In the genomic region with DNA sequence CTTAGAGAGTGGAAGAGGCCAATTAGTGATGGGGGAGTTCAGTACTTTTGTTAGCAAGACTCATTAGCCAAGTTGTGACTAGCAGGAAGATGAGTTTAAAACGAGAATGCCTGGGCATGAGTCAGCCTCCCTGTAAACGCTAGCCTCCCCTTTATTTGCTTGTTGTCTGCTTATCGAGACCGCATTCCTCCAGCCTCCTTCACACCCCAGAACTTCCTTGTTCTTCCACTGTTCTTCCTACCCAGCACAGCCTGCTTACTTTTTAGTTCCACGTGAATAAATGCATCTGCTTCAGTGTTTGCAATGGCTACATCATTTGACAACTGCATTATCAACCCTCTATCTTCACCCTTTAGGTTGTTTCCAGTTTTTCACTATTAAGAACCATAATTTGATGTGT, we compare ENCODE assay signal across 16 cellular contexts. TPM values are rescaled to one million over a fixed set of nuclear protein-coding genes. Genes with fewer than 3 reads are reported as not detected.
A peak's percentile ranks its signal among the peaks of the same experiment; 100 is the strongest.
DNase-seq lines count a peak whose midpoint lies in the region; ATAC-seq and TF ChIP-seq lines count a peak whose summit lies in the region.
"Had no signal": no experiment of that assay in that cellular context is flagged by ENCODE, and none has a peak within 500 bp of the region (broad histone marks: within the 10 kb centered on the region; RNA-seq: fewer than 3 reads in every experiment).

No MANE protein-coding gene starts in this region.

- H3K4me2 ChIP-seq in neuronal stem cell (ENCODE audit: insufficient read depth, low read length, poor library complexity, severe bottlenecking), result no peak overlapping the region

- no peaks in the 10 kb centered on the region for H3K36me3 Mint-ChIP-seq in nephron progenitor cell (ENCODE audit: low read depth)
- H3K36me3 Mint-ChIP-seq: CD4-positive, CD25-positive, alpha-beta regulatory T cell had no signal

- H3K4me1 Mint-ChIP-seq in nephron progenitor cell, result no peaks in the 10 kb centered on the region
- H3K4me1 Mint-ChIP-seq: CD4-positive, CD25-positive, alpha-beta regulatory T cell had no signal

- no peak overlapping the region for H4K91ac ChIP-seq in neuronal stem cell (ENCODE audit: low read depth, low read length, poor library complexity)

- H3K27ac Mint-ChIP-seq in nephron progenitor cell, result no peak overlapping the region
- H3K27ac Mint-ChIP-seq: B cell; CD4-positive, CD25-positive, alpha-beta regulatory T cell had no signal

- H3K4ac ChIP-seq in neuronal stem cell (ENCODE audit: low read length), result no peak overlapping the region

- TF ChIP-seq CTCF in nephron progenitor cell (IDR thresholded peaks at IDR 0.05), result no peak

- H3K9me3 ChIP-seq in neuronal stem cell (replicated peaks in 1 of 2; ENCODE audit: control insufficient read depth in 2 of 2, insufficient read depth in 1 of 2, low read depth in 1 of 2, low read length in 2 of 2), result no peaks in the 10 kb centered on the region

- no peaks in the 10 kb centered on the region for H3K79me1 ChIP-seq in neuronal stem cell (ENCODE audit: low read depth, low read length)

- peaks cover 0 to 9% of the 10 kb centered on the region in 2 donors for H3K4me1 ChIP-seq in neuronal stem cell (ENCODE audit: control insufficient read depth in 2 of 2, insufficient read depth in 1 of 2, low read depth in 1 of 2, low read length in 2 of 2)

- H3K23ac ChIP-seq in neuronal stem cell (ENCODE audit: low read depth, low read length, poor library complexity), result no peak overlapping the region

- H2BK15ac ChIP-seq in neuronal stem cell (ENCODE audit: low read length), result no peak overlapping the region

- H2AFZ ChIP-seq in neuronal stem cell (ENCODE audit: low read length), result no peak overlapping the region

- H3K14ac ChIP-seq in neuronal stem cell (ENCODE audit: low read length), result no peak overlapping the region

- H2AK5ac ChIP-seq in neuronal stem cell (ENCODE audit: low read depth, low read length), result no peak overlapping the region

- H3K4me3 ChIP-seq in neuronal stem cell (ENCODE audit: low read length in 2 of 2), result no peak overlapping the region

- H2BK5ac ChIP-seq in neuronal stem cell (ENCODE audit: low read length), result no peak overlapping the region

- H3K36me3 ChIP-seq in neuronal stem cell (replicated peaks in 1 of 2; ENCODE audit: control insufficient read depth in 2 of 2, insufficient read depth in 2 of 2, low read length in 2 of 2), result no peaks in the 10 kb centered on the region

- no peak overlapping the region for H4K8ac ChIP-seq in neuronal stem cell (ENCODE audit: low read depth, low read length)

- ATAC-seq in HG03460 (IDR thresholded peaks at IDR 0.05; ENCODE audit: unreplicated experiment) (no peak), HG03135 (IDR thresholded peaks at IDR 0.05; ENCODE audit: unreplicated experiment) (no peak)

- no peak overlapping the region for H3K4me3 Mint-ChIP-seq in nephron progenitor cell
- H3K4me3 Mint-ChIP-seq: B cell; CD4-positive, CD25-positive, alpha-beta regulatory T cell had no signal

- WGBS in neuronal stem cell (ENCODE audit: extremely low coverage in 2 of 2, insufficient read length in 2 of 2, insufficient replicate concordance in 1 of 2), 2 donors, result no CpG with 5 or more reads among the region's 5 CpGs

- H3K27me3 Mint-ChIP-seq in nephron progenitor cell (ENCODE audit: low read depth, poor library complexity), result peaks cover 5% of the 10 kb centered on the region
- H3K27me3 Mint-ChIP-seq: B cell had no signal

- no peak overlapping the region for H3K18ac ChIP-seq in neuronal stem cell (ENCODE audit: low read length)

- no peak overlapping the region for H2BK12ac ChIP-seq in neuronal stem cell (ENCODE audit: low read length)

- peaks cover 58% of the 10 kb centered on the region for H3K9me3 Mint-ChIP-seq in nephron progenitor cell

- H3K27ac ChIP-seq in epithelial cell of prostate (peak overlapping the region; percentile 26), neuronal stem cell (replicated peaks; ENCODE audit: low read length) (peak overlapping the region; percentile 74)

- H3K9ac ChIP-seq in neuronal stem cell (ENCODE audit: low read depth, low read length, poor library complexity), result no peak overlapping the region

- H3K27me3 ChIP-seq in neuronal stem cell (ENCODE audit: control insufficient read depth in 3 of 3, insufficient read depth in 3 of 3, low read depth in 1 of 3, low read length in 3 of 3), result no peaks in the 10 kb centered on the region

- no peak overlapping the region for H2BK120ac ChIP-seq in neuronal stem cell (ENCODE audit: low read depth, low read length)

- DNase-seq in HPDE6-E6E7 (ENCODE audit: extremely low spot score), result peak; percentile 37
- DNase-seq in RKO (ENCODE audit: low spot score), result peak; percentile 34
- peak; percentile 88 for DNase-seq in epithelial cell of prostate (ENCODE audit: low read depth, low spot score)
- no peak for DNase-seq in neuronal stem cell (ENCODE audit: low spot score)
- DNase-seq in activated effector memory CD4-positive, alpha-beta T cell treated with Interleukin-2 at 50 U/mL for 16 hours, result no peak
- DNase-seq in nephron progenitor cell, result no peak
- DNase-seq: CD4-positive, CD25-positive, alpha-beta regulatory T cell; DMS53; HCEC 1CT; NCI-H1436 treated with DMSO at 0.1 percent for 48 hours; NCI-H2081; NCI-H510A treated with DMSO at 0.1 percent for 48 hours had no signal

RNA-seq across cellular contexts. Expression of a gene that starts 20.2 kb away (rescaled TPM):
- not detected for polyA plus RNA-seq in neuronal stem cell (2013, experiment 1 of 2)
- polyA plus RNA-seq in neuronal stem cell (2013, experiment 2 of 2), result not detected
- polyA plus RNA-seq: AG04450 had no signal

Comparison
In these comparisons a context has a peak if more than half of its experiments do, and no peak if none do; other contexts are left out.
1. DNase-seq: peak in HPDE6-E6E7 (single experiment), RKO (single experiment) and epithelial cell of prostate (single experiment); none in neuronal stem cell (single experiment), activated effector memory CD4-positive, alpha-beta T cell treated with Interleukin-2 at 50 U/mL for 16 hours (single experiment) and nephron progenitor cell (single experiment).